In the genomic region with DNA sequence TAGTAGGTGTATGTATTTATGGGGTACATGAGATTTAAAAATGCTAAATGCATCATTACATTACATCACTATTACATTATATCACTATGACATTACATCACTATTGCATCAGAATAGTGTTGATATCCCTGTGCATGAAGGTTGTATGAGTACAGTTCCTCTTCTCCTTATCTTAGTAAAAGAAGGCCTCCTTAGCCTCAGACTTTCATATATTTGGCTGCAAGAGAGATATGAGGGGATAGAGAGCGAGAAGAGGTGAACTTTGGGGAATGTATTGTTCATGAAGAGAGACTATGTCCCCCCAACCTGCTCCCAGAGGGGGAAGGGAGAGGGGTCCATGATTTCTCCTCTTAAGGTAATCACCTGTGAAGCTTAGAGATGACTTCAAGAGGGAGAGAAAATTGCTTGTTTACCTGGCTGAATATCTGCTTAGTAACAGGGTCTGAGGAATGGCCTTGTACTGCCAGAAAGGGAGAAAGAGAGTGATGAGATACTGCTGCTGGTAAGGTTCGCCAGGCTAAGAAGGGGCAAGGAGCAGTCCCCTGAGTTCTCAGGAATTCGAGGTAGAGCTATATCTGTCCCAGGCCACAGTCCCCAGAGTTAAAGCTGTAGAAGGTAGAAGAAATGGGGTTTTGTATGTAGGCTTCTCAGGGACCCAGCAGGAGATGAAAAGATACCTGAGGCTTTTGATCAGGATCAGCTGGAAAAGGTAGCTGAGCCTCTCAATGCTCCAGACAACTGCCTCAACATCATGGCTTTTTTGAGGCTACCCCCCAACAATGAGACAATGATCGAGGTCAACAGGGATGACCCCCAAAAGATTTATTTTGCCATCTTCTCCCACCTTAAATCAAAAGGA, we compare ENCODE assay signal across 1 cellular context.
TF ChIP-seq lines count a peak whose summit lies in the region.

No MANE protein-coding gene starts in this region.

TF ChIP-seq in K562, 482 proteins besides CTCF, POLR2A, EP300 and RAD21 (continued from another document and continues in another):
- no peak for TF ChIP-seq SFPQ (IDR thresholded peaks at IDR 0.05; ENCODE audit: low read depth, low read length)
- no peak for TF ChIP-seq ZNF639 (CRISPR knock-in tag; conservative IDR thresholded peaks at IDR 0.05 in 1 of 2, IDR thresholded peaks at IDR 0.05 in 1 of 2)
- TF ChIP-seq PURB (CRISPR knock-in tag; IDR thresholded peaks at IDR 0.05; ENCODE audit: low read depth) = no peak
- no peak for TF ChIP-seq IRF2 (CRISPR knock-in tag; IDR thresholded peaks at IDR 0.05)
- no peak for TF ChIP-seq MITF (IDR thresholded peaks at IDR 0.05)
- TF ChIP-seq NFATC3 (IDR thresholded peaks at IDR 0.05) = no peak
- no peak for TF ChIP-seq SAFB2 (IDR thresholded peaks at IDR 0.05; ENCODE audit: borderline replicate concordance, low read depth, low read length, severe bottlenecking)
- TF ChIP-seq JUNB (CRISPR knock-in tag; conservative IDR thresholded peaks at IDR 0.05) = peak; percentile 62; the same call in 1 of the 2 replicates
- TF ChIP-seq HES1 (IDR thresholded peaks at IDR 0.05; ENCODE audit: low read depth) = no peak
- TF ChIP-seq KLF13 (tag; IDR thresholded peaks at IDR 0.05; ENCODE audit: borderline replicate concordance, low read depth) = peak; percentile 69
- no peak for TF ChIP-seq SRSF3 (IDR thresholded peaks at IDR 0.05; ENCODE audit: insufficient read depth, low read length)
- peak; percentile 80 for TF ChIP-seq CXXC5 (CRISPR knock-in tag; IDR thresholded peaks at IDR 0.05)
- TF ChIP-seq EZH2 (IDR thresholded peaks at IDR 0.05; ENCODE audit: borderline replicate concordance, low read depth, low read length) = no peak
- TF ChIP-seq XRCC4 (IDR thresholded peaks at IDR 0.05; ENCODE audit: extremely low read depth, insufficient read depth, insufficient read length) = no peak
- no peak for TF ChIP-seq ZNF347 (CRISPR knock-in tag; IDR thresholded peaks at IDR 0.05; ENCODE audit: low read depth)
- no peak for TF ChIP-seq HMGN3 (IDR thresholded peaks at IDR 0.05; ENCODE audit: borderline replicate concordance, extremely low read depth, insufficient read length, low read depth, low read length)
- no peak for TF ChIP-seq SIRT6 (IDR thresholded peaks at IDR 0.05; ENCODE audit: low read depth, low read length)
- no peak for TF ChIP-seq SETDB1 (IDR thresholded peaks at IDR 0.05; ENCODE audit: low read length)
- peak; percentile 79; the same call in 1 of the 2 replicates for TF ChIP-seq KLF6 (CRISPR knock-in tag; IDR thresholded peaks at IDR 0.05; ENCODE audit: borderline replicate concordance)
- TF ChIP-seq ZNF232 (CRISPR knock-in tag; IDR thresholded peaks at IDR 0.05) = no peak
- TF ChIP-seq HNRNPL (IDR thresholded peaks at IDR 0.05; ENCODE audit: low read depth, low read length) = no peak
- TF ChIP-seq, protein P1, sequence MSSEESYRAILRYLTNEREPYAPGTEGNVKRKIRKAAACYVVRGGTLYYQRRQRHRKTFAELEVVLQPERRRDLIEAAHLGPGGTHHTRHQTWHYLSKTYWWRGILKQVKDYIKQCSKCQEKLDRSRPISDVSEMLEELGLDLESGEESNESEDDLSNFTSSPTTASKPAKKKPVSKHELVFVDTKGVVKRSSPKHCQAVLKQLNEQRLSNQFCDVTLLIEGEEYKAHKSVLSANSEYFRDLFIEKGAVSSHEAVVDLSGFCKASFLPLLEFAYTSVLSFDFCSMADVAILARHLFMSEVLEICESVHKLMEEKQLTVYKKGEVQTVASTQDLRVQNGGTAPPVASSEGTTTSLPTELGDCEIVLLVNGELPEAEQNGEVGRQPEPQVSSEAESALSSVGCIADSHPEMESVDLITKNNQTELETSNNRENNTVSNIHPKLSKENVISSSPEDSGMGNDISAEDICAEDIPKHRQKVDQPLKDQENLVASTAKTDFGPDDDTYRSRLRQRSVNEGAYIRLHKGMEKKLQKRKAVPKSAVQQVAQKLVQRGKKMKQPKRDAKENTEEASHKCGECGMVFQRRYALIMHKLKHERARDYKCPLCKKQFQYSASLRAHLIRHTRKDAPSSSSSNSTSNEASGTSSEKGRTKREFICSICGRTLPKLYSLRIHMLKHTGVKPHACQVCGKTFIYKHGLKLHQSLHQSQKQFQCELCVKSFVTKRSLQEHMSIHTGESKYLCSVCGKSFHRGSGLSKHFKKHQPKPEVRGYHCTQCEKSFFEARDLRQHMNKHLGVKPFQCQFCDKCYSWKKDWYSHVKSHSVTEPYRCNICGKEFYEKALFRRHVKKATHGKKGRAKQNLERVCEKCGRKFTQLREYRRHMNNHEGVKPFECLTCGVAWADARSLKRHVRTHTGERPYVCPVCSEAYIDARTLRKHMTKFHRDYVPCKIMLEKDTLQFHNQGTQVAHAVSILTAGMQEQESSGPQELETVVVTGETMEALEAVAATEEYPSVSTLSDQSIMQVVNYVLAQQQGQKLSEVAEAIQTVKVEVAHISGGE (CRISPR knock-in tag; IDR thresholded peaks at IDR 0.05) = no peak
- TF ChIP-seq BCL6 (CRISPR knock-in tag; IDR thresholded peaks at IDR 0.05) = peak; percentile 67
- peak; percentile 90; the same call in 1 of the 2 replicates for TF ChIP-seq SMARCA4 (IDR thresholded peaks at IDR 0.05)
- peak; percentile 79 for TF ChIP-seq FOSL1 (tag; conservative IDR thresholded peaks at IDR 0.05)
- 0 out of 2 replicates have a peak, but pooled peaks have one; percentile 15 for TF ChIP-seq GATA2 (CRISPR knock-in tag; IDR thresholded peaks at IDR 0.05)
- no peak for TF ChIP-seq ZNF778 (CRISPR knock-in tag; IDR thresholded peaks at IDR 0.05)
- no peak for TF ChIP-seq POLR2B (IDR thresholded peaks at IDR 0.05; ENCODE audit: low read depth, partially characterized antibody)
- TF ChIP-seq SRSF7 (optimal IDR thresholded peaks at IDR 0.05; ENCODE audit: low read depth, low read length) = no peak
- peak; percentile 28; the same call in 1 of the 2 replicates for TF ChIP-seq PML (IDR thresholded peaks at IDR 0.05; ENCODE audit: low read length)
- no peak for TF ChIP-seq ZNF695 (CRISPR knock-in tag; IDR thresholded peaks at IDR 0.05)
- TF ChIP-seq DIDO1 (tag; IDR thresholded peaks at IDR 0.05; ENCODE audit: low read depth) = peak; percentile 56; the same call in 1 of the 2 replicates
- TF ChIP-seq PHB (CRISPR knock-in tag; IDR thresholded peaks at IDR 0.05) = 0 out of 2 replicates have a peak, but pooled peaks have one; percentile 69
- TF ChIP-seq BRF1 (IDR thresholded peaks at IDR 0.05; ENCODE audit: borderline replicate concordance, extremely low read depth, insufficient read length) = no peak
- TF ChIP-seq, protein P2, sequence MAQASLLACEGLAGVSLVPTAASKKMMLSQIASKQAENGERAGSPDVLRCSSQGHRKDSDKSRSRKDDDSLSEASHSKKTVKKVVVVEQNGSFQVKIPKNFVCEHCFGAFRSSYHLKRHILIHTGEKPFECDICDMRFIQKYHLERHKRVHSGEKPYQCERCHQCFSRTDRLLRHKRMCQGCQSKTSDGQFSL (CRISPR knock-in tag; IDR thresholded peaks at IDR 0.05) = no peak
- TF ChIP-seq, protein P2 (tag; IDR thresholded peaks at IDR 0.05) = peak in 1 of 2 experiments; percentile 87; a peak in 2 of 4 replicates
- no peak for TF ChIP-seq TAF15 (IDR thresholded peaks at IDR 0.05; ENCODE audit: low read depth, low read length)
- TF ChIP-seq E2F3 (CRISPR knock-in tag; IDR thresholded peaks at IDR 0.05) = peak; percentile 73; the same call in 1 of the 2 replicates
- no peak for TF ChIP-seq HNRNPLL (IDR thresholded peaks at IDR 0.05; ENCODE audit: low read depth, low read length, poor library complexity, severe bottlenecking)
- TF ChIP-seq ZNF644 (tag; IDR thresholded peaks at IDR 0.05; ENCODE audit: low read depth) = peak; percentile 89
- no peak for TF ChIP-seq FOXP1 (CRISPR knock-in tag; IDR thresholded peaks at IDR 0.05)
- no peak for TF ChIP-seq RNF219 (CRISPR knock-in tag; IDR thresholded peaks at IDR 0.05)
- no peak for TF ChIP-seq ZNF165 (CRISPR knock-in tag; IDR thresholded peaks at IDR 0.05; ENCODE audit: borderline replicate concordance)
- TF ChIP-seq OTX1 (CRISPR knock-in tag; IDR thresholded peaks at IDR 0.05) = no peak
- peak; percentile 87 for TF ChIP-seq DPF2 (IDR thresholded peaks at IDR 0.05)
- no peak for TF ChIP-seq ZC3H11A (IDR thresholded peaks at IDR 0.05; ENCODE audit: low read depth, low read length)
- TF ChIP-seq TFAM (CRISPR knock-in tag; conservative IDR thresholded peaks at IDR 0.05) = no peak
- TF ChIP-seq GMEB1 (CRISPR knock-in tag; IDR thresholded peaks at IDR 0.05) = peak; percentile 66; the same call in 1 of the 2 replicates
- TF ChIP-seq SMARCE1 (IDR thresholded peaks at IDR 0.05) = peak; percentile 77; the same call in 1 of the 2 replicates
- TF ChIP-seq SMARCB1 (IDR thresholded peaks at IDR 0.05; ENCODE audit: insufficient read length, low read depth) = no peak
- no peak for TF ChIP-seq FOXK1 (CRISPR knock-in tag; IDR thresholded peaks at IDR 0.05; ENCODE audit: borderline replicate concordance)
